In genomic region chr12:57632369-57632897, GRCh38 we compare ENCODE assay signal across 1 cellular context.
TF ChIP-seq lines count a peak whose summit lies in the region.

No MANE protein-coding gene starts in this region.

TF ChIP-seq in K562, 482 proteins besides CTCF, POLR2A, EP300 and RAD21 (continued from another document and continues in another):
- TF ChIP-seq MGA (IDR thresholded peaks at IDR 0.05) (no peak), HDGF (IDR thresholded peaks at IDR 0.05) (no peak), CTCFL (IDR thresholded peaks at IDR 0.05; ENCODE audit: borderline replicate concordance, insufficient read depth, low read depth, low read length, poor library complexity, severe bottlenecking) (peak; percentile 52), NFYB (IDR thresholded peaks at IDR 0.05; ENCODE audit: extremely low read depth, insufficient read length) (no peak), ZNF316 (IDR thresholded peaks at IDR 0.05) (peak; percentile 74), ATF3 (IDR thresholded peaks at IDR 0.05) (no peak), ATF3 (CRISPR knock-in tag; conservative IDR thresholded peaks at IDR 0.05) (no peak), NONO (IDR thresholded peaks at IDR 0.05; ENCODE audit: low read depth in 2 of 2, low read length in 1 of 2) (0 out of 4 replicates have a peak, but pooled peaks of 1 of the 2 experiments have one; percentile 46), ZBTB12 (CRISPR knock-in tag; IDR thresholded peaks at IDR 0.05) (no peak), ZBTB17 (CRISPR knock-in tag; IDR thresholded peaks at IDR 0.05) (no peak), ZNF41 (CRISPR knock-in tag; conservative IDR thresholded peaks at IDR 0.05) (no peak), KAT7 (CRISPR knock-in tag; IDR thresholded peaks at IDR 0.05; ENCODE audit: borderline replicate concordance) (no peak), RB1 (IDR thresholded peaks at IDR 0.05; ENCODE audit: low read depth) (peak; percentile 43; the same call in 1 of the 2 replicates), MED1 (CRISPR knock-in tag; IDR thresholded peaks at IDR 0.05; ENCODE audit: borderline replicate concordance) (no peak), PRDM10 (IDR thresholded peaks at IDR 0.05; ENCODE audit: partially characterized antibody) (no peak), ZNF518B (CRISPR knock-in tag; IDR thresholded peaks at IDR 0.05) (no peak), C11orf30 (IDR thresholded peaks at IDR 0.05; ENCODE audit: low read depth) (peak; percentile 88), PTRF (tag; IDR thresholded peaks at IDR 0.05) (no peak), CBX3 (IDR thresholded peaks at IDR 0.05; ENCODE audit: borderline replicate concordance in 1 of 2, low read length in 2 of 2) (no peak), RUNX1 (IDR thresholded peaks at IDR 0.05; ENCODE audit: low read depth) (no peak), ILK (tag; IDR thresholded peaks at IDR 0.05; ENCODE audit: borderline replicate concordance, low read depth) (no peak), RNF2 (IDR thresholded peaks at IDR 0.05) (no peak), RBFOX2 (IDR thresholded peaks at IDR 0.05; ENCODE audit: low read depth, low read length) (peak; percentile 51; the same call in 1 of the 2 replicates), BCOR (IDR thresholded peaks at IDR 0.05) (peak; percentile 7; the same call in 1 of the 2 replicates), ZEB2 (IDR thresholded peaks at IDR 0.05) (peak; percentile 72), ZNF655 (CRISPR knock-in tag; IDR thresholded peaks at IDR 0.05) (no peak), ZNF76 (CRISPR knock-in tag; IDR thresholded peaks at IDR 0.05; ENCODE audit: borderline replicate concordance) (no peak), SAFB (IDR thresholded peaks at IDR 0.05; ENCODE audit: borderline replicate concordance, low read depth, low read length) (no peak), ZNF431 (CRISPR knock-in tag; IDR thresholded peaks at IDR 0.05) (no peak), MEF2D (tag; conservative IDR thresholded peaks at IDR 0.05; ENCODE audit: low read depth) (no peak)
